In genomic region chr5:89441965-89442364, GRCh38 we compare ENCODE assay signal across 29 cellular contexts.
"Had no signal": no experiment of that assay in that cellular context is flagged by ENCODE, and none has a peak within 500 bp of the region (broad histone marks: within the 10 kb centered on the region; RNA-seq: fewer than 3 reads in every experiment).

No MANE protein-coding gene starts in this region.

- H3K27me3 Mint-ChIP-seq: activated naive CD4-positive, alpha-beta T cell treated with anti-CD3 and anti-CD28 coated beads, Interleukin-2, amount 10 ng/mL, durations not matched to agents 7 days and 5 days; brain; naive thymus-derived CD4-positive, alpha-beta T cell had no signal

- H3K27ac Mint-ChIP-seq: activated naive CD4-positive, alpha-beta T cell treated with anti-CD3 and anti-CD28 coated beads, Interleukin-2, amount 10 ng/mL, durations not matched to agents 7 days and 5 days; activated naive CD8-positive, alpha-beta T cell treated with anti-CD3 and anti-CD28 coated beads, Interleukin-2, amount 10 ng/mL, durations not matched to agents 7 days and 5 days; activated T-helper 1 cell treated with anti-CD3 and anti-CD28 coated beads, Interleukin-12 subunit alpha, Interleukin-12 subunit beta, Interleukin-2, Interleukin-4 antibody, amounts not matched to agents 30 ng/mL and 10 ng/mL and 1 ng/mL, durations not matched to agents 14 hours and 24 hours and 36 hours; mesothelial cell of epicardium; naive thymus-derived CD4-positive, alpha-beta T cell had no signal

- H3K4me3 Mint-ChIP-seq: activated naive CD4-positive, alpha-beta T cell treated with anti-CD3 and anti-CD28 coated beads, Interleukin-2, amount 10 ng/mL, durations not matched to agents 7 days and 5 days; activated naive CD8-positive, alpha-beta T cell treated with anti-CD3 and anti-CD28 coated beads, Interleukin-2, amount 10 ng/mL, durations not matched to agents 7 days and 5 days; activated T-helper 1 cell treated with anti-CD3 and anti-CD28 coated beads, Interleukin-12 subunit alpha, Interleukin-12 subunit beta, Interleukin-2, Interleukin-4 antibody, amounts not matched to agents 30 ng/mL and 10 ng/mL and 1 ng/mL, durations not matched to agents 14 hours and 24 hours and 36 hours; brain; mesothelial cell of epicardium; naive thymus-derived CD4-positive, alpha-beta T cell had no signal

- H3K27ac ChIP-seq: ascending aorta, cardiac muscle cell, colonic mucosa, dorsolateral prefrontal cortex, gastrocnemius medialis, left ventricle myocardium inferior, testis, transverse colon had no signal

- ATAC-seq: activated CD4-positive, CD25-positive, alpha-beta regulatory T cell treated with anti-CD3 and anti-CD28 coated beads, Interleukin-2, amount 50 U/mL, for 24 hours; gastrocnemius medialis; naive thymus-derived CD4-positive, alpha-beta T cell; right cardiac atrium; stimulated activated naive CD8-positive, alpha-beta T cell treated with anti-CD3 and anti-CD28 coated beads, Interleukin-15, Interleukin-2, amounts not matched to agents 100 U/mL and 50 U/mL, for 24 hours had no signal

- H3K4me1 ChIP-seq: ascending aorta, colonic mucosa, testis, transverse colon had no signal

- H3K4me1 Mint-ChIP-seq: activated naive CD4-positive, alpha-beta T cell treated with anti-CD3 and anti-CD28 coated beads, Interleukin-2, amount 10 ng/mL, durations not matched to agents 7 days and 5 days; activated naive CD8-positive, alpha-beta T cell treated with anti-CD3 and anti-CD28 coated beads, Interleukin-2, amount 10 ng/mL, durations not matched to agents 7 days and 5 days had no signal

- H3K4me3 ChIP-seq: ascending aorta, cardiac muscle cell, colonic mucosa, dorsolateral prefrontal cortex, gastrocnemius medialis, left ventricle myocardium inferior, lung, testis, transverse colon had no signal

- H3K9me3 ChIP-seq: ascending aorta, colonic mucosa, gastrocnemius medialis, left ventricle myocardium inferior, testis, transverse colon had no signal

- DNase-seq: activated CD4-positive, alpha-beta T cell treated with anti-CD3 and anti-CD28 coated beads for 48 hours; activated CD4-positive, alpha-beta T cell treated with anti-CD3 and anti-CD28 coated beads, Interleukin-2, amount 50 U/mL, for 48 hours; activated CD8-positive, alpha-beta memory T cell treated with anti-CD3 and anti-CD28 coated beads, Interleukin-2, amount 50 U/mL, for 4 hours; activated effector memory CD4-positive, alpha-beta T cell treated with anti-CD3 and anti-CD28 coated beads, Interleukin-2, amount 50 U/mL, for 16 hours; activated naive CD4-positive, alpha-beta T cell treated with anti-CD3 and anti-CD28 coated beads, Interleukin-2, amount 10 ng/mL, durations not matched to agents 7 days and 5 days; activated naive CD8-positive, alpha-beta T cell treated with anti-CD3 and anti-CD28 coated beads, Interleukin-2, amount 10 ng/mL, durations not matched to agents 7 days and 5 days; activated T-cell treated with anti-CD3 and anti-CD28 coated beads, Interleukin-2, amount 50 U/mL, for 1 hour; cerebellar nuclear complex; colonic mucosa; dorsolateral prefrontal cortex; effector memory CD4-positive, alpha-beta T cell; erythroblast; gastrocnemius medialis; glutamatergic neuron; islet precursor cell; left ventricle myocardium inferior; naive thymus-derived CD4-positive, alpha-beta T cell; posterior cingulate gyrus; right cardiac atrium; stimulated activated naive CD8-positive, alpha-beta T cell treated with anti-CD3 and anti-CD28 coated beads, Interleukin-15, Interleukin-2, amounts not matched to agents 100 U/mL and 50 U/mL, for 24 hours; testis; transverse colon had no signal

- H3K36me3 ChIP-seq: ascending aorta, cardiac muscle cell, colonic mucosa, gastrocnemius medialis, left ventricle myocardium inferior, transverse colon had no signal

- H3K27me3 ChIP-seq: ascending aorta, cardiac muscle cell, colonic mucosa, dorsolateral prefrontal cortex, gastrocnemius medialis, testis, transverse colon had no signal

- H3K9me3 Mint-ChIP-seq: activated naive CD4-positive, alpha-beta T cell treated with anti-CD3 and anti-CD28 coated beads, Interleukin-2, amount 10 ng/mL, durations not matched to agents 7 days and 5 days; activated naive CD8-positive, alpha-beta T cell treated with anti-CD3 and anti-CD28 coated beads, Interleukin-2, amount 10 ng/mL, durations not matched to agents 7 days and 5 days; activated T-helper 1 cell treated with anti-CD3 and anti-CD28 coated beads, Interleukin-12 subunit alpha, Interleukin-12 subunit beta, Interleukin-2, Interleukin-4 antibody, amounts not matched to agents 30 ng/mL and 10 ng/mL and 1 ng/mL, durations not matched to agents 14 hours and 24 hours and 36 hours; brain; mesothelial cell of epicardium had no signal

- H3K36me3 Mint-ChIP-seq: activated naive CD4-positive, alpha-beta T cell treated with anti-CD3 and anti-CD28 coated beads, Interleukin-2, amount 10 ng/mL, durations not matched to agents 7 days and 5 days; activated naive CD8-positive, alpha-beta T cell treated with anti-CD3 and anti-CD28 coated beads, Interleukin-2, amount 10 ng/mL, durations not matched to agents 7 days and 5 days; brain; mesothelial cell of epicardium; naive thymus-derived CD4-positive, alpha-beta T cell had no signal
